ENCODE assay signal across 8 cellular contexts in the genomic region with DNA sequence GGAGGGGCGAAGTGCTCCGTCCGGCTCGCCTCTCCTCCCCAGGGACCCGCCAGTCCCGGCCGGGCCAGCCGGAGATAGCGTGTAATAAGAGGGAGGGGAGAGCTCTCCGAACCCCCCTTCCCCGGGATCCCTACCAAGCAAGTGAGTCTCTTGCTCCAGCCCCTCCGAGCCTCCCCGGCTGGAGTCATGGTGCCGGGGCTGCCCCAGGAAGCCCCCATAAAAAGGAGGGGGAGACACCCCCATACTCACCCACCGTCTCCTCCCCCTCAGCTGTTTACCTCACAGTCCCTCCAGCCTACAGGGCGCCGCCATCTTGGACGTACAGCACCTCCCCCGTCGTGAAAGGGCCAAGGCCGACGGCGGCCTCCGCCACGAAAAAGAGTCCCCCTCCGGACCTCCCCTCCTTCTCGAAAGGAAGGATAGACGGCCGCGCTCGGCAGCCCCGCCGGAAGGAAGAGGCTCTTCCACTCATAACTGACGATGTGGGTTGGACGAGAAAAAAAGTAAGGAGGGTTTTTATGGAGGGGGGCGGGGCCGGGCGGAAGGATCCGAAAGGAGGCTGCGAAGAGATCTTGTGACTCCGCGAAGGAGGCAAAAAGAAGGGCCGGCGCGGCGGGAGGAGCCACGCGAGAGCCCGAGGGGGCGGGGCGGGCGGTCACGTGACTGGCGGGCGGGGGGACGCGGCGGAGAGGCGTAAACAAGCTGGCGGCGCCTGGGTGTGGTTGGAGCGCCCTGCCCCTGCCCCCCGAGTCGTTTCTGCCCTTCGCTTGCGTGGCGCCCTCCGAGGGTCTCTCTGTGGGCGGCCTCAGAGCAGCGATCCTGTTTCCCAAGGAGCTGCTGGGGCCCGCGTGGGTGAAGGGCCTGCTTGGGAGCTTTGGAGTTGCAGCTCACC. TPM values are rescaled to one million over a fixed set of nuclear protein-coding genes. Genes with fewer than 3 reads are reported as not detected.
A peak's percentile ranks its signal among the peaks of the same experiment; 100 is the strongest.
DNase-seq lines count a peak whose midpoint lies in the region; ATAC-seq, FAIRE-seq and TF ChIP-seq lines count a peak whose summit lies in the region.

Gene TSC1 (minus strand): TSS at position 323 of the 892 bp plus-strand sequence. CDS start 15,744 bp downstream, outside the sequence.

- H3K9ac ChIP-seq in kidney (ENCODE audit: low read length in 2 of 2): peak within 1 kb of the TSS; percentile 90 to 92

- H3K4me3 ChIP-seq in ACC112 (ENCODE audit: low read depth, low read length): peak within 1 kb of the TSS; percentile 96
- peak within 1 kb of the TSS; percentile 90 for H3K4me3 ChIP-seq in kidney (ENCODE audit: low read length in 2 of 2)

- H3K4me1 ChIP-seq in ACC112 (ENCODE audit: control insufficient read depth, insufficient read depth, low read length, unreplicated experiment) (peaks cover 26% of the 10 kb centered on the region), kidney (ENCODE audit: control insufficient read depth in 1 of 2, insufficient read depth in 1 of 2, low read depth in 1 of 2, low read length in 2 of 2) (peaks cover 11 to 12% of the 10 kb centered on the region in 2 donors)

- H3K27me3 ChIP-seq in ACC112 (ENCODE audit: insufficient read depth, low read length): no peaks in the 10 kb centered on the region

- no peak for FAIRE-seq in kidney (lab: Jason Lieb, UNC)

- no peaks in the 10 kb centered on the region for H3K9me3 ChIP-seq in kidney (ENCODE audit: control insufficient read depth in 1 of 2, low read length in 2 of 2)

- H3K27ac ChIP-seq in ACC112 (ENCODE audit: low read depth, low read length) (peak within 1 kb of the TSS; percentile 97), kidney (ENCODE audit: low read depth in 2 of 2, low read length in 2 of 2) (peak within 1 kb of the TSS; percentile 99)

- intact Hi-C loops in kidney (cut with DNase I): no loop called here

- DNase-seq in NCI-H460 (ENCODE audit: extremely low read depth, low read depth): peak; percentile 91
- peak; percentile 97 for DNase-seq in activated CD4-positive, alpha-beta T cell treated with anti-CD3 and anti-CD28 coated beads for 1 hour
- peak; percentile 56 to 65 for DNase-seq in cerebellar nuclear complex (lab: John Stamatoyannopoulos, UW)
- peak; percentile 99 for DNase-seq in kidney
- peak; percentile 98 to 99 for DNase-seq in stimulated activated CD4-positive, alpha-beta T cell treated with anti-CD3 and anti-CD28 coated beads, Interleukin-15, amount 100 ng/mL, for 1 hour (ENCODE audit: low read depth in 1 of 2, low spot score in 1 of 2)

- H3K79me2 ChIP-seq in ACC112 (ENCODE audit: control insufficient read depth, insufficient read depth, low read length, unreplicated experiment): peaks cover 48% of the 10 kb centered on the region

- peak within 1 kb of the TSS; percentile 86 for H2AFZ ChIP-seq in ACC112 (ENCODE audit: low read length, unreplicated experiment)

- peak; percentile 65 for ATAC-seq in GM19025 (IDR thresholded peaks at IDR 0.05; ENCODE audit: low read depth, unreplicated experiment)
- peak; percentile 67 for ATAC-seq in HG03354 (IDR thresholded peaks at IDR 0.05; ENCODE audit: poor library complexity, severe bottlenecking, unreplicated experiment)

- no peaks in the 10 kb centered on the region for H3K36me3 ChIP-seq in ACC112 (ENCODE audit: insufficient read depth, low read length)
- H3K36me3 ChIP-seq in kidney (ENCODE audit: control insufficient read depth in 1 of 2, insufficient read depth in 2 of 2, low read length in 2 of 2): no peaks in the 10 kb centered on the region

- no peak for TF ChIP-seq CTCF in kidney (IDR thresholded peaks at IDR 0.05; ENCODE audit: borderline replicate concordance, extremely low read depth, insufficient read depth)

RNA-seq across cellular contexts. Expression of gene TSC1, which starts in this region (rescaled TPM):
- 30.6 and 34.1 TPM in 2 replicates for total RNA-seq in NCI-H460 (2014; rRNA removed; shearing (Covaris generic))
- polyA plus RNA-seq in NCI-H460 (2014; cell fraction: nucleus; rRNA removed): 32.3 and 72.3 TPM in 2 replicates
- total RNA-seq in kidney: 45.4 TPM
- polyA plus RNA-seq in kidney (ENCODE audit: insufficient read depth, low read depth, low replicate concordance): 13.1 TPM

Comparison
In these comparisons a context has a peak if more than half of its experiments do, and no peak if none do; other contexts are left out.
1. Peak in every context shown above with its lines: DNase-seq, ATAC-seq, H3K4me3 ChIP-seq and H3K27ac ChIP-seq.